Comparison of ENCODE assay signal across 11 cellular contexts in genomic region chr2:106470658-106471057, GRCh38. TPM values are rescaled to one million over a fixed set of nuclear protein-coding genes. Genes with fewer than 3 reads are reported as not detected.
DNase-seq lines count a peak whose midpoint lies in the region; ATAC-seq, FAIRE-seq and TF ChIP-seq lines count a peak whose summit lies in the region.
"Not testable (repeated sequence)": the region's sequence is repeated elsewhere in the genome, so short reads cannot be mapped to it uniquely, and the experiment has no call there.
"Had no signal": no experiment of that assay in that cellular context is flagged by ENCODE, and none has a peak within 500 bp of the region (broad histone marks: within the 10 kb centered on the region; RNA-seq: fewer than 3 reads in every experiment).

No MANE protein-coding gene starts in this region.

- H3K4me3 Mint-ChIP-seq in CD4-positive, alpha-beta T cell; activated T-cell treated with anti-CD3 and anti-CD28 coated beads, Interleukin-2, amount 50 U/mL, for 24 hours; progenitor cell of endocrine pancreas (ENCODE audit: low read depth): not testable (repeated sequence)

- not testable (repeated sequence) for H3K27me3 ChIP-seq in CD4-positive, alpha-beta T cell (ENCODE audit: control insufficient read depth, insufficient read depth, low read length); hepatocyte

- H2AFZ ChIP-seq in hepatocyte = not testable (repeated sequence)

- not testable (repeated sequence) for H3K9me3 Mint-ChIP-seq in CD4-positive, alpha-beta T cell; activated T-cell treated with anti-CD3 and anti-CD28 coated beads, Interleukin-2, amount 50 U/mL, for 24 hours; progenitor cell of endocrine pancreas (ENCODE audit: low read depth)

- H3K4me2 ChIP-seq in hepatocyte = not testable (repeated sequence)

- DNase-seq in CD4-positive, alpha-beta T cell = peak in 9 of 10 experiments; percentile 15 to 54 (median 42)
- DNase-seq in activated T-cell treated with anti-CD3 and anti-CD28 coated beads, Interleukin-2, amount 50 U/mL, for 24 hours = peak; percentile 52
- not testable (repeated sequence) for DNase-seq in hepatocyte (ENCODE audit: low spot score); progenitor cell of endocrine pancreas (ENCODE audit: low spot score, unreplicated experiment)
- peak; percentile 23 for DNase-seq in stimulated activated CD8-positive, alpha-beta memory T cell treated with anti-CD3 and anti-CD28 coated beads, Interleukin-7, amount 100 ng/mL, for 24 hours (ENCODE audit: low read depth)

- WGBS in hepatocyte (ENCODE audit: low lambda C conversion rate, missing lambda C conversion rate) = 0% methylated on average over 3 of the region's 4 CpGs

- H3K36me3 Mint-ChIP-seq in CD4-positive, alpha-beta T cell (ENCODE audit: low read depth); activated T-cell treated with anti-CD3 and anti-CD28 coated beads, Interleukin-2, amount 50 U/mL, for 24 hours (ENCODE audit: low read depth); progenitor cell of endocrine pancreas (ENCODE audit: insufficient read depth): not testable (repeated sequence)

- FAIRE-seq in colon (lab: Jason Lieb, UNC) = peak; percentile 10

- not testable (repeated sequence) for H3K4me3 ChIP-seq in hepatocyte

- H3K9me2 ChIP-seq in hepatocyte (replicated peaks; ENCODE audit: insufficient read depth) = not testable (repeated sequence)

- not testable (repeated sequence) for H3K36me3 ChIP-seq in hepatocyte (replicated peaks; ENCODE audit: insufficient read depth, low read depth)

- not testable (repeated sequence) for H3K27ac ChIP-seq in CD4-positive, alpha-beta T cell (ENCODE audit: low read depth, low read length); VCaP; hepatocyte

- not testable (repeated sequence) for H3K27ac Mint-ChIP-seq in CD4-positive, alpha-beta T cell; activated T-cell treated with anti-CD3 and anti-CD28 coated beads, Interleukin-2, amount 50 U/mL, for 24 hours; progenitor cell of endocrine pancreas

- H3K9me3 ChIP-seq in CD4-positive, alpha-beta T cell (ENCODE audit: control insufficient read depth, low read length); hepatocyte (ENCODE audit: low read depth): not testable (repeated sequence)

- H3K4me1 ChIP-seq in hepatocyte (ENCODE audit: insufficient read depth) = not testable (repeated sequence)

- H4K20me1 ChIP-seq in hepatocyte (ENCODE audit: insufficient read depth, poor library complexity, severe bottlenecking) = not testable (repeated sequence)

- intact Hi-C loops in CD4-positive, alpha-beta T cell (cut with DNase I, micrococcal nuclease) = loop anchor here (2.0 to 10.0 kb wide), 3 partner anchors 366 to 893 kb away; no protein-coding TSS in a partner anchor

- ATAC-seq in CD4-positive, alpha-beta T cell (ENCODE audit: poor library complexity) = peak; percentile 67
- peak; percentile 70 for ATAC-seq in HG02885 (IDR thresholded peaks at IDR 0.05; ENCODE audit: poor library complexity, unreplicated experiment)

- CTCF ChIA-PET in CD4-positive, alpha-beta T cell (lab: Charles Lee) = not testable (repeated sequence)

- H3K79me2 ChIP-seq in hepatocyte = not testable (repeated sequence)

- TF ChIP-seq CTCF in CD4-positive, alpha-beta T cell (IDR thresholded peaks at IDR 0.05) = peak; percentile 35
- TF ChIP-seq CTCF in VCaP (conservative IDR thresholded peaks at IDR 0.05) = peak; percentile 32; the same call in 1 of the 2 replicates
- peak; percentile 35 for TF ChIP-seq CTCF in hepatocyte (IDR thresholded peaks at IDR 0.05; ENCODE audit: poor library complexity)
- TF ChIP-seq CTCF in progenitor cell of endocrine pancreas (IDR thresholded peaks at IDR 0.05; ENCODE audit: unreplicated experiment) = peak; percentile 41

- not testable (repeated sequence) for H3K4me1 Mint-ChIP-seq in CD4-positive, alpha-beta T cell (ENCODE audit: low read depth); activated T-cell treated with anti-CD3 and anti-CD28 coated beads, Interleukin-2, amount 50 U/mL, for 24 hours (ENCODE audit: low read depth); progenitor cell of endocrine pancreas (ENCODE audit: low read depth)

- POLR2A ChIA-PET in CD4-positive, alpha-beta T cell (lab: Charles Lee) = not testable (repeated sequence)

- not testable (repeated sequence) for H3K27me3 Mint-ChIP-seq in CD4-positive, alpha-beta T cell; activated T-cell treated with anti-CD3 and anti-CD28 coated beads, Interleukin-2, amount 50 U/mL, for 24 hours; progenitor cell of endocrine pancreas

RNA-seq across cellular contexts. Expression of gene RGPD3, which starts 2.4 kb away (rescaled TPM):
- total RNA-seq in CD4-positive, alpha-beta T cell = under 1 TPM; 0.11 to 0.38 TPM
- total RNA-seq in hepatocyte = 0.27 and 0.36 TPM in 2 replicates
- polyA plus RNA-seq in hepatocyte = 0.06 TPM in 1 of 2 replicates, not detected in the other
- total RNA-seq in progenitor cell of endocrine pancreas = 0.07 and 0.38 TPM in 2 replicates

RNA-seq across cellular contexts. Expression of gene CD8B2, which starts 16.5 kb away (rescaled TPM):
- total RNA-seq in CD4-positive, alpha-beta T cell = under 1 TPM in 1 of 2 experiments, not detected in 1; 0.14 TPM
- 0.44 TPM in 1 of 2 replicates, not detected in the other for total RNA-seq in hepatocyte
- 0.47 TPM in 1 of 2 replicates, not detected in the other for polyA plus RNA-seq in hepatocyte
- total RNA-seq in progenitor cell of endocrine pancreas = not detected in 2 replicates
- total RNA-seq: astrocyte, omental fat pad, RPMI7951 had no signal
